ENCODE assay signal across 1 cellular context in the genomic region with DNA sequence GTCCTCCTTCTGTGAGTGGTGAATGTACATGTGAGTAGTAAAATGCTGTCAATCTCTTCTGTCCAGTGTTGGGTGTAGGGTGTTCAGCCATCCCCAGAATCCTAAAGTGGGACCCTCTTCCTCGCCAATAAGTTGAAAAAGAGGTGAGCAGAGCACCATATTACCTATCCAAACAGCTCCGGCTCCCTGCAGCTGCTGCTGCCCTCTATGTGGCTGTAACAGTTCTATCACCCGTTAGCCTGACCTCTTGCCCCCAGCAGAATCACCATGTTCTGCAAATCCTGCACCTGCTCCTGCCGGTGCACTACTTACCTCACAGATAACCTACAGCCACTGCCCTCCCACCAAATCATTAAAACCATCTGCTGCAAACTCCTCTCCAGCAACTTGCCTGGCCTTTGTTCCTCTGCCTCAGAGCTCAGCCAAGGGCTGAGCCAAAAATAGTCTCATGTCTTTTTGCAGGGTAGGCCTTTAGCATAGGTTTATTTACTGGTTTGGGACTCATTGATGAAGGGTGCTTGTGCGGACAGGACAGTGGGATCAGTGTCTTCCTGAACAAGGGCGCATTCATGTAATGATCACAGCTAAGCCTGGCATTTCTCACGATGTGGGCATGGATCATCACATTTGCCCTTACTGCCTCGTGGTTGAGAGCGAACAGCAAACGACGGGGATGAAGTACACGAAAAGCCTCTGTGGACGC.
TF ChIP-seq lines count a peak whose summit lies in the region.

No MANE protein-coding gene starts in this region.

TF ChIP-seq in K562, 482 proteins besides CTCF, POLR2A, EP300 and RAD21:
- no peak for TF ChIP-seq ZBTB5 (IDR thresholded peaks at IDR 0.05)
